24 cellular contexts compared by ENCODE assay signal in the genomic region with DNA sequence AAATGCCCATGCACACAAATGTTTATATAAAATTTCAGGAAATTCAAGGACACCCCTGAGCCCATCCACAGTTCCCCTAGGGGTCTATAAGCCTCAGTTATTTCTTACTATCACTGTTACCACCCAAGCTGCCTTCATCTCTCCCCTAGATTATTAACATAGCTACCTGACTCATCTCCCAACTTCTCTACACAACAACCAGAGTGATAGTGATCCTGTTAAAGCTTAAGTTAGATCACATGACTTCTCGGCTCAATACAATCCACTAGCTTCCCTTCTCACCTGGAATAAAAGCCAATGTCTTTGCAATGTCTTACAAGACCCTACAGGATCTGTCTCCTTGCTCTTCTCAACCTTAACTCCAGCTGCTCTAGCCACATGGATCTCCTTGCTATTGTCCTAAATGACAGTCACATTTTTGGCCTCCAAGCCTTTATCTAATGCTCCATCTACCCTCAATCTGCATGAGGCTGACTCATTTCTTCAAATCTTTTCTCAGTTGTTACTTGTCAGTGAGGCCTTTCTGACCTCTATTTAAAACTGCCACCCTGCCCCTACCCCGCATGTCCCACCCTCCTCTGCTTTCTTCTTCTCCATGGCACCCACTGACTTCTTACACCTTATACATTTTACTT. TPM values are rescaled to one million over a fixed set of nuclear protein-coding genes. Genes with fewer than 3 reads are reported as not detected.
DNase-seq lines count a peak whose midpoint lies in the region; ATAC-seq and TF ChIP-seq lines count a peak whose summit lies in the region.
"Had no signal": no experiment of that assay in that cellular context is flagged by ENCODE, and none has a peak within 500 bp of the region (broad histone marks: within the 10 kb centered on the region; RNA-seq: fewer than 3 reads in every experiment).

No MANE protein-coding gene starts in this region.

- no peak overlapping the region for H3K4me3 Mint-ChIP-seq in activated CD8-positive, alpha-beta T cell treated with anti-CD3 and anti-CD28 coated beads for 36 hours
- no peak overlapping the region for H3K4me3 Mint-ChIP-seq in activated CD8-positive, alpha-beta T cell treated with anti-CD3 and anti-CD28 coated beads, Interleukin-2, amount 10 ng/mL, durations not matched to agents 7 days and 5 days
- H3K4me3 Mint-ChIP-seq in stimulated activated effector memory CD8-positive, alpha-beta T cell treated with anti-CD3 and anti-CD28 coated beads, Interleukin-12 subunit alpha, Interleukin-12 subunit beta, amount 100 ng/mL, for 72 hours = peak overlapping the region; percentile 0
- H3K4me3 Mint-ChIP-seq: B cell; CD8-positive, alpha-beta T cell; HFFc6; IgD-negative memory B cell had no signal

- no peak for TF ChIP-seq CTCF in activated CD8-positive, alpha-beta T cell treated with anti-CD3 and anti-CD28 coated beads for 36 hours (IDR thresholded peaks at IDR 0.05)

- CTCF ChIA-PET in activated CD8-positive, alpha-beta T cell treated with anti-CD3 and anti-CD28 coated beads for 36 hours (lab: Charles Lee) = interaction anchor here (0.7 to 1.7 kb wide), 9 partner anchors 8 to 433 kb away, joined by 3 to 5 read pairs (median 4); no protein-coding TSS in a partner anchor
- CTCF ChIA-PET in activated CD8-positive, alpha-beta T cell treated with anti-CD3 and anti-CD28 coated beads, Interleukin-2, amount 10 ng/mL, durations not matched to agents 7 days and 5 days (lab: Charles Lee) = interaction anchor here (1.3 to 2.7 kb wide), 2 partner anchors 114 to 144 kb away, joined by 3 to 12 read pairs; a partner anchor contains a TSS

- no peaks in the 10 kb centered on the region for H3K27me3 Mint-ChIP-seq in activated CD8-positive, alpha-beta T cell treated with anti-CD3 and anti-CD28 coated beads for 36 hours
- no peaks in the 10 kb centered on the region for H3K27me3 Mint-ChIP-seq in activated CD8-positive, alpha-beta T cell treated with anti-CD3 and anti-CD28 coated beads, Interleukin-2, amount 10 ng/mL, durations not matched to agents 7 days and 5 days (ENCODE audit: low read depth)
- H3K27me3 Mint-ChIP-seq: B cell, IgD-negative memory B cell had no signal

- ATAC-seq in activated CD8-positive, alpha-beta T cell treated with anti-CD3 and anti-CD28 coated beads for 36 hours = peak; percentile 71
- ATAC-seq in activated CD8-positive, alpha-beta T cell treated with anti-CD3 and anti-CD28 coated beads, Interleukin-2, amount 10 ng/mL, durations not matched to agents 7 days and 5 days = no peak
- peak; percentile 86 for ATAC-seq in stimulated activated effector memory CD8-positive, alpha-beta T cell treated with anti-CD3 and anti-CD28 coated beads, Interleukin-12 subunit alpha, Interleukin-12 subunit beta, amount 100 ng/mL, for 72 hours
- ATAC-seq: CD8-positive, alpha-beta T cell; left lobe of liver had no signal

- POLR2A ChIA-PET in activated CD8-positive, alpha-beta T cell treated with anti-CD3 and anti-CD28 coated beads for 36 hours (lab: Charles Lee) = interaction anchor here (0.6 to 1.8 kb wide), 2 partner anchors 14 to 25 kb away, joined by 3 to 8 read pairs; a partner anchor contains a TSS
- POLR2A ChIA-PET in activated CD8-positive, alpha-beta T cell treated with anti-CD3 and anti-CD28 coated beads, Interleukin-2, amount 10 ng/mL, durations not matched to agents 7 days and 5 days (lab: Charles Lee) = interaction anchor here (0.8 to 1.8 kb wide), 4 partner anchors 10 to 145 kb away, joined by 3 to 15 read pairs (median 8); a partner anchor contains a TSS

- H3K27ac Mint-ChIP-seq in activated CD8-positive, alpha-beta T cell treated with anti-CD3 and anti-CD28 coated beads for 36 hours = peak overlapping the region; percentile 1
- no peak overlapping the region for H3K27ac Mint-ChIP-seq in activated CD8-positive, alpha-beta T cell treated with anti-CD3 and anti-CD28 coated beads, Interleukin-2, amount 10 ng/mL, durations not matched to agents 7 days and 5 days
- H3K27ac Mint-ChIP-seq in stimulated activated effector memory CD8-positive, alpha-beta T cell treated with anti-CD3 and anti-CD28 coated beads, Interleukin-12 subunit alpha, Interleukin-12 subunit beta, amount 100 ng/mL, for 72 hours = peak overlapping the region; percentile 2
- H3K27ac Mint-ChIP-seq: B cell; CD8-positive, alpha-beta T cell; HFFc6; IgD-negative memory B cell had no signal

- intact Hi-C loops in activated CD8-positive, alpha-beta T cell treated with anti-CD3 and anti-CD28 coated beads for 36 hours (cut with micrococcal nuclease) = no loop called here

- no peak for DNase-seq in activated CD8-positive, alpha-beta T cell treated with anti-CD3 and anti-CD28 coated beads for 36 hours
- DNase-seq in activated CD8-positive, alpha-beta T cell treated with anti-CD3 and anti-CD28 coated beads, Interleukin-2, amount 10 ng/mL, durations not matched to agents 7 days and 5 days = no peak
- peak; percentile 26 for DNase-seq in OCI-M1 (lab: John Stamatoyannopoulos, UW)
- DNase-seq in amniotic epithelial cell (ENCODE audit: low read depth) = peak; percentile 15
- peak in 1 of 2 donors; percentile 63 for DNase-seq in stimulated activated effector memory CD8-positive, alpha-beta T cell treated with anti-CD3 and anti-CD28 coated beads, Interleukin-12 subunit alpha, Interleukin-12 subunit beta, amount 100 ng/mL, for 72 hours (ENCODE audit: low spot score in 2 of 2)
- no peak for DNase-seq in NOMO-1 treated with dmso at 0.1 percent for 144 hours (lab: John Stamatoyannopoulos, UW; ENCODE audit: unreplicated experiment)
- no peak for DNase-seq in NCI-H146 treated with DMSO at 0.1 percent for 48 hours (lab: John Stamatoyannopoulos, UW; ENCODE audit: unreplicated experiment)
- DNase-seq: ACHN; activated CD4-positive, alpha-beta T cell treated with anti-CD3 and anti-CD28 coated beads, Interleukin-2, amount 50 U/mL, for 1 hour; activated gamma-delta T cell; CD8-positive, alpha-beta T cell; central memory CD4-positive, alpha-beta T cell; cortex of kidney; NCI-H1105 treated with DMSO at 0.1 percent for 48 hours; NCI-H1930; NCI-H526; Peyer's patch; SHP77 treated with DMSO at 0.1 percent for 48 hours; stimulated activated naive CD4-positive, alpha-beta T cell treated with Interleukin-2 at 50 U/mL for 16 hours; testis had no signal

- H3K9me3 Mint-ChIP-seq in activated CD8-positive, alpha-beta T cell treated with anti-CD3 and anti-CD28 coated beads for 36 hours = no peaks in the 10 kb centered on the region
- no peaks in the 10 kb centered on the region for H3K9me3 Mint-ChIP-seq in activated CD8-positive, alpha-beta T cell treated with anti-CD3 and anti-CD28 coated beads, Interleukin-2, amount 10 ng/mL, durations not matched to agents 7 days and 5 days (ENCODE audit: insufficient read depth)
- H3K9me3 Mint-ChIP-seq in stimulated activated effector memory CD8-positive, alpha-beta T cell treated with anti-CD3 and anti-CD28 coated beads, Interleukin-12 subunit alpha, Interleukin-12 subunit beta, amount 100 ng/mL, for 72 hours = no peaks in the 10 kb centered on the region
- H3K9me3 Mint-ChIP-seq: CD8-positive, alpha-beta T cell; HFFc6; IgD-negative memory B cell had no signal

- H3K36me3 Mint-ChIP-seq in activated CD8-positive, alpha-beta T cell treated with anti-CD3 and anti-CD28 coated beads for 36 hours (ENCODE audit: low read depth) = no peaks in the 10 kb centered on the region
- no peaks in the 10 kb centered on the region for H3K36me3 Mint-ChIP-seq in activated CD8-positive, alpha-beta T cell treated with anti-CD3 and anti-CD28 coated beads, Interleukin-2, amount 10 ng/mL, durations not matched to agents 7 days and 5 days (ENCODE audit: low read depth)
- H3K36me3 Mint-ChIP-seq in stimulated activated effector memory CD8-positive, alpha-beta T cell treated with anti-CD3 and anti-CD28 coated beads, Interleukin-12 subunit alpha, Interleukin-12 subunit beta, amount 100 ng/mL, for 72 hours = peaks cover under 1% of the 10 kb centered on the region
- H3K36me3 Mint-ChIP-seq: IgD-negative memory B cell had no signal

- peaks cover 17% of the 10 kb centered on the region for H3K4me1 Mint-ChIP-seq in activated CD8-positive, alpha-beta T cell treated with anti-CD3 and anti-CD28 coated beads for 36 hours (ENCODE audit: low read depth)
- H3K4me1 Mint-ChIP-seq in activated CD8-positive, alpha-beta T cell treated with anti-CD3 and anti-CD28 coated beads, Interleukin-2, amount 10 ng/mL, durations not matched to agents 7 days and 5 days (ENCODE audit: low read depth) = peaks cover 21% of the 10 kb centered on the region
- H3K4me1 Mint-ChIP-seq in stimulated activated effector memory CD8-positive, alpha-beta T cell treated with anti-CD3 and anti-CD28 coated beads, Interleukin-12 subunit alpha, Interleukin-12 subunit beta, amount 100 ng/mL, for 72 hours = peaks cover 26% of the 10 kb centered on the region

RNA-seq across cellular contexts. Expression of a gene that starts 5.4 kb away (rescaled TPM):
- total RNA-seq in activated CD8-positive, alpha-beta T cell treated with anti-CD3 and anti-CD28 coated beads for 36 hours = 10 to 100 TPM; 44.1 to 50.4 TPM
- total RNA-seq in activated CD8-positive, alpha-beta T cell treated with anti-CD3 and anti-CD28 coated beads, Interleukin-2, amount 10 ng/mL, durations not matched to agents 7 days and 5 days = 10 to 100 TPM; 38.7 to 42.2 TPM

RNA-seq across cellular contexts. Expression of a gene that starts 13.6 kb away (rescaled TPM):
- 10 to 100 TPM; 18.8 to 22.5 TPM for total RNA-seq in activated CD8-positive, alpha-beta T cell treated with anti-CD3 and anti-CD28 coated beads for 36 hours
- 10 to 100 TPM; 22.1 to 24.1 TPM for total RNA-seq in activated CD8-positive, alpha-beta T cell treated with anti-CD3 and anti-CD28 coated beads, Interleukin-2, amount 10 ng/mL, durations not matched to agents 7 days and 5 days

RNA-seq across cellular contexts. Expression of a gene that starts 13.7 kb away (rescaled TPM):
- 1 to 10 TPM; 1.4 to 1.8 TPM for total RNA-seq in activated CD8-positive, alpha-beta T cell treated with anti-CD3 and anti-CD28 coated beads for 36 hours
- total RNA-seq in activated CD8-positive, alpha-beta T cell treated with anti-CD3 and anti-CD28 coated beads, Interleukin-2, amount 10 ng/mL, durations not matched to agents 7 days and 5 days = 1 to 10 TPM in 1 of 2 experiments, under 1 TPM in 1; 0.83 to 1.1 TPM

Comparison
In these comparisons a context has a peak if more than half of its experiments do, and no peak if none do; other contexts are left out.
1. DNase-seq: peak in OCI-M1 (single experiment) and amniotic epithelial cell (single experiment); none in activated CD8-positive, alpha-beta T cell treated with anti-CD3 and anti-CD28 coated beads for 36 hours (single experiment), activated CD8-positive, alpha-beta T cell treated with anti-CD3 and anti-CD28 coated beads, Interleukin-2, amount 10 ng/mL, durations not matched to agents 7 days and 5 days (single experiment), NOMO-1 treated with dmso at 0.1 percent for 144 hours (single experiment) and NCI-H146 treated with DMSO at 0.1 percent for 48 hours (single experiment).